30 cellular contexts compared by ENCODE assay signal in genomic region chr9:14393382-14393781, GRCh38.
"Had no signal": no experiment of that assay in that cellular context is flagged by ENCODE, and none has a peak within 500 bp of the region (broad histone marks: within the 10 kb centered on the region; RNA-seq: fewer than 3 reads in every experiment).

No MANE protein-coding gene starts in this region.

- H3K9me3 ChIP-seq: adrenal gland, Peyer's patch had no signal

- H3K4me1 ChIP-seq: adrenal gland, body of pancreas, breast epithelium, Peyer's patch had no signal

- H3K4me3 ChIP-seq: adrenal gland, body of pancreas, breast epithelium, Peyer's patch had no signal

- H3K27ac ChIP-seq: adrenal gland, body of pancreas, breast epithelium, KMS-11, Peyer's patch, VCaP had no signal

- DNase-seq: activated B cell treated with CpG ODN at 0.5 μM for 24 hours; activated CD4-positive, alpha-beta memory T cell treated with anti-CD3 and anti-CD28 coated beads for 36 hours; activated CD4-positive, alpha-beta T cell treated with anti-CD3 and anti-CD28 coated beads for 4 hours; activated CD4-positive, alpha-beta T cell treated with anti-CD3 and anti-CD28 coated beads, Interleukin-2, amount 50 U/mL, for 1 hour; activated CD4-positive, CD25-positive, alpha-beta regulatory T cell treated with anti-CD3 and anti-CD28 coated beads, Interleukin-2, amount 50 U/mL, for 72 hours; activated CD8-positive, alpha-beta memory T cell treated with anti-CD3 and anti-CD28 coated beads, Interleukin-2, amount 50 U/mL, for 4 hours; activated gamma-delta T cell treated with Interleukin-2 at 50 U/mL for 16 hours; activated naive CD4-positive, alpha-beta T cell treated with anti-CD3 and anti-CD28 coated beads for 36 hours; activated T-cell treated with anti-CD3 and anti-CD28 coated beads for 4 hours; activated T-cell treated with anti-CD3 and anti-CD28 coated beads, Interleukin-2, amount 50 U/mL, for 4 hours; adrenal gland; body of pancreas; caudate nucleus; cerebellar nuclear complex; NCI-H1092 treated with DMSO at 0.1 percent for 48 hours; NCI-H1417; NCI-H2029 treated with DMSO at 0.1 percent for 48 hours; NCI-H2227 treated with DMSO at 0.1 percent for 48 hours; NCI-H524 treated with DMSO at 0.1 percent for 48 hours; PC-3; Peyer's patch; RPMI8226; SW 1271; T-helper 1 cell; T-helper 2 cell; T-helper 9 cell had no signal

- H3K36me3 ChIP-seq: adrenal gland, breast epithelium, Peyer's patch had no signal

- ATAC-seq: activated naive CD4-positive, alpha-beta T cell treated with anti-CD3 and anti-CD28 coated beads, Interleukin-2, amount 50 U/mL, for 72 hours; activated T-cell treated with anti-CD3 and anti-CD28 coated beads, Interleukin-2, amount 50 U/mL, for 4 hours; body of pancreas; PC-3 had no signal

- H3K27me3 ChIP-seq: adrenal gland, body of pancreas, breast epithelium, Peyer's patch had no signal

- H3K4me2 ChIP-seq: KMS-11 had no signal

- H3K9ac ChIP-seq: KMS-11 had no signal
